In the genomic region with DNA sequence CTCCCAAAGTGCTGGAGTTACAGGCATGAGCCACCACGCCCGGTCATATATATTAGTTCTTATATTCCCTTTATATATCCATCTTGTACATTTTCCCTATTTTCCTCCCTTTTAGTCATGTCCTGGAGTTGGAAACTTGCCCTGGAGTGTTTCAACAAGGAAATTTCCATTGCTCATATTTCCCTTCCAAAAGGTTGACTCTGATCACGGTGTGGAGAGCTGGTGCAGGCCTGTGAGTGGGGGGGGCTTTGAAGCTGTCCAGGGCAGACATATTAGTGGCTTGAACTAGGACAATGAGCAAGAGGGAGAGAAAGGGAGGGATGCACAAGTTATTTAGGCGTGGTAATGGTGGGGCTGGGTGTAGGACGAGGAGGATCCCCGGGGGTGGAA, we compare ENCODE assay signal across 1 cellular context.
TF ChIP-seq lines count a peak whose summit lies in the region.

No MANE protein-coding gene starts in this region.

TF ChIP-seq in HepG2, 621 proteins besides CTCF, POLR2A, EP300 and RAD21:
- TF ChIP-seq GATAD2A (CRISPR knock-in tag; IDR thresholded peaks at IDR 0.05): no peak
- peak; percentile 86 for TF ChIP-seq ZNF740 (CRISPR knock-in tag; IDR thresholded peaks at IDR 0.05)
